8 cellular contexts compared by ENCODE assay signal in genomic region chr1:165828581-165829329, GRCh38. TPM values are rescaled to one million over a fixed set of nuclear protein-coding genes. Genes with fewer than 3 reads are reported as not detected.
A peak's percentile ranks its signal among the peaks of the same experiment; 100 is the strongest.
DNase-seq lines count a peak whose midpoint lies in the region; ATAC-seq, FAIRE-seq and TF ChIP-seq lines count a peak whose summit lies in the region.

No MANE protein-coding gene starts in this region.

- TF ChIP-seq CTCF in brain microvascular endothelial cell (IDR thresholded peaks at IDR 0.05; ENCODE audit: low read depth, low read length, missing control alignments) (no peak), retinal pigment epithelial cell (conservative IDR thresholded peaks at IDR 0.05; ENCODE audit: low read depth, low read length) (no peak)

- H3K4me1 ChIP-seq in iPS-18a (ENCODE audit: control insufficient read depth, low read depth, low read length), result peaks cover 15% of the 10 kb centered on the region

- H3K27ac ChIP-seq in brain microvascular endothelial cell, result peak overlapping the region; percentile 76
- H3K27ac ChIP-seq in iPS-18a (ENCODE audit: low read length), result peak overlapping the region; percentile 99

- DNase-seq in LoVo (ENCODE audit: low spot score) (peak; percentile 76), RPMI7951 (ENCODE audit: low read depth) (peak; percentile 79), brain microvascular endothelial cell (peak; percentile 80), retinal pigment epithelial cell (ENCODE audit: low read depth) (peak; percentile 63)

- in situ Hi-C loops in brain microvascular endothelial cell (cut with HindIII; ENCODE audit: low pct_ligation_motif_present, low sequenced_read_pairs), result no loop called here

- peak; percentile 53 for FAIRE-seq in G401.6 (lab: Jason Lieb, UNC)

- H3K36me3 ChIP-seq in brain microvascular endothelial cell (replicated peaks) (no peaks in the 10 kb centered on the region), iPS-18a (ENCODE audit: control insufficient read depth, low read depth, low read length) (no peaks in the 10 kb centered on the region)

- H3K4me3 ChIP-seq in brain microvascular endothelial cell (ENCODE audit: low read depth, low read length) (peak overlapping the region; percentile 89), iPS-18a (ENCODE audit: low read length) (peak overlapping the region; percentile 99), retinal pigment epithelial cell (ENCODE audit: low read length) (peak overlapping the region; percentile 87)

- H3K9ac ChIP-seq in iPS-18a (ENCODE audit: low read length), result peak overlapping the region; percentile 98

- no peaks in the 10 kb centered on the region for H3K27me3 ChIP-seq in brain microvascular endothelial cell (replicated peaks)
- H3K27me3 ChIP-seq in iPS-18a (ENCODE audit: control insufficient read depth, insufficient read depth, low read length), result no peaks in the 10 kb centered on the region

- peak; percentile 20 for ATAC-seq in GM21723 (IDR thresholded peaks at IDR 0.05; ENCODE audit: unreplicated experiment)
- ATAC-seq in HG03521 (IDR thresholded peaks at IDR 0.05; ENCODE audit: unreplicated experiment), result no peak

- H3K9me3 ChIP-seq in iPS-18a (ENCODE audit: control insufficient read depth, low read depth, low read length), result no peaks in the 10 kb centered on the region

RNA-seq across cellular contexts. Expression of gene UCK2, which starts 1.3 kb away (rescaled TPM):
- 106 and 112 TPM in 2 replicates for total RNA-seq in RPMI7951 (2014; rRNA removed; shearing (Covaris generic))
